9 cellular contexts compared by ENCODE assay signal in the genomic region with DNA sequence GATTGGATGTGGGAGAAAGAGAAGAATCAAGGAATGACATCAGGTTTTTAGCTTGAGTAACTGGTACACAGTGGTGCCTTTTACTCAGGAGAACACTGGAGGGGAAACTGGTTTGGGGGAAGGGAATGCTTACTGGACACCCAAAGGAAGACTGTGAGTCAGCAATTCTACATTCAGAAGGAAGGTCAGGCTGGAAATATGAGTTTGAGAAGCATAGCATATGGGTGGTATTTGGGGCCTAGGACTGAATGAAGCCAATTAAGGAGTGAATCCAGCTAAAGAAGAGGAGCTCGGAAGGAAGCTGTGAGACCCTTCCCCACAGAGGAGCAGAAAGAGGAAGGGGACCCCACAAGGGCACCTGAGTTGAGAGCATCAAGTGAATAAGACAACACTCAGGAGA. TPM values are rescaled to one million over a fixed set of nuclear protein-coding genes. Genes with fewer than 3 reads are reported as not detected.
A peak's percentile ranks its signal among the peaks of the same experiment; 100 is the strongest.
DNase-seq lines count a peak whose midpoint lies in the region; TF ChIP-seq lines count a peak whose summit lies in the region.
"Had no signal": no experiment of that assay in that cellular context is flagged by ENCODE, and none has a peak within 500 bp of the region (broad histone marks: within the 10 kb centered on the region; RNA-seq: fewer than 3 reads in every experiment).

No MANE protein-coding gene starts in this region.

- no peaks in the 10 kb centered on the region for H3K27me3 ChIP-seq in AG04450 (ENCODE audit: control insufficient read depth, insufficient read depth, low read length)

- CTCF ChIA-PET in AG04450 (lab: Charles Lee) = interaction anchor here (1.0 to 3.0 kb wide), 3 partner anchors 12 to 26 kb away, joined by 3 to 9 read pairs (median 3); no protein-coding TSS in a partner anchor

- H3K27me3 Mint-ChIP-seq in activated T-helper 2 cell treated with anti-CD3 and anti-CD28 coated beads, Interferon-gamma antibody, Interleukin-2, Interleukin-4, amounts not matched to agents 10 μg/mL and 5 μg/mL and 100 μg/mL, durations not matched to agents 14 hours and 24 hours and 36 hours (ENCODE audit: low read depth) = peaks cover 19% of the 10 kb centered on the region
- H3K27me3 Mint-ChIP-seq: naive B cell had no signal

- no peak overlapping the region for H3K27ac Mint-ChIP-seq in activated T-helper 2 cell treated with anti-CD3 and anti-CD28 coated beads, Interferon-gamma antibody, Interleukin-2, Interleukin-4, amounts not matched to agents 10 μg/mL and 5 μg/mL and 100 μg/mL, durations not matched to agents 14 hours and 24 hours and 36 hours

- no peak overlapping the region for H3K4me3 ChIP-seq in AG04450 (ENCODE audit: low read depth, low read length)
- no peak overlapping the region for H3K4me3 ChIP-seq in cardiac fibroblast (replicated peaks in 1 of 2; ENCODE audit: low read depth in 2 of 2, low read length in 2 of 2)

- intact Hi-C loops in activated T-helper 2 cell treated with anti-CD3 and anti-CD28 coated beads, Interferon-gamma antibody, Interleukin-2, Interleukin-4, amounts not matched to agents 10 μg/mL and 5 μg/mL and 100 μg/mL, durations not matched to agents 14 hours and 24 hours and 36 hours (cut with micrococcal nuclease) = no loop called here

- POLR2A ChIA-PET in AG04450 (lab: Yijun Ruan, JAX) = no interaction called here

- no peaks in the 10 kb centered on the region for H3K9me3 Mint-ChIP-seq in activated T-helper 2 cell treated with anti-CD3 and anti-CD28 coated beads, Interferon-gamma antibody, Interleukin-2, Interleukin-4, amounts not matched to agents 10 μg/mL and 5 μg/mL and 100 μg/mL, durations not matched to agents 14 hours and 24 hours and 36 hours
- H3K9me3 Mint-ChIP-seq: naive B cell had no signal

- H3K27ac ChIP-seq in AG04450 (ENCODE audit: low read depth, low read length) = peak overlapping the region; percentile 75

- H3K4me1 Mint-ChIP-seq in activated T-helper 2 cell treated with anti-CD3 and anti-CD28 coated beads, Interferon-gamma antibody, Interleukin-2, Interleukin-4, amounts not matched to agents 10 μg/mL and 5 μg/mL and 100 μg/mL, durations not matched to agents 14 hours and 24 hours and 36 hours (ENCODE audit: low read depth) = peaks cover 23% of the 10 kb centered on the region

- H3K36me3 Mint-ChIP-seq in activated T-helper 2 cell treated with anti-CD3 and anti-CD28 coated beads, Interferon-gamma antibody, Interleukin-2, Interleukin-4, amounts not matched to agents 10 μg/mL and 5 μg/mL and 100 μg/mL, durations not matched to agents 14 hours and 24 hours and 36 hours (ENCODE audit: low read depth) = peaks cover 4% of the 10 kb centered on the region
- H3K36me3 Mint-ChIP-seq: naive B cell had no signal

- TF ChIP-seq CTCF in AG04450 (IDR thresholded peaks at IDR 0.05; ENCODE audit: low read depth, low read length) = no peak
- TF ChIP-seq CTCF in cardiac fibroblast (IDR thresholded peaks at IDR 0.05; ENCODE audit: low read depth, low read length) = no peak

- H3K4me3 Mint-ChIP-seq in activated T-helper 2 cell treated with anti-CD3 and anti-CD28 coated beads, Interferon-gamma antibody, Interleukin-2, Interleukin-4, amounts not matched to agents 10 μg/mL and 5 μg/mL and 100 μg/mL, durations not matched to agents 14 hours and 24 hours and 36 hours (ENCODE audit: low read depth) = no peak overlapping the region
- H3K4me3 Mint-ChIP-seq: naive B cell had no signal

- no peaks in the 10 kb centered on the region; the same call in 1 of the 2 replicates for H3K9me3 ChIP-seq in AG04450 (ENCODE audit: control insufficient read depth, insufficient read depth, low read length)

- DNase-seq in AG04450 (ENCODE audit: low read depth, low spot score) (no peak), HT1080 (ENCODE audit: low read depth) (peak; percentile 71), cardiac fibroblast (ENCODE audit: low read depth in 2 of 2) (peak; percentile 73 to 75), myocyte (ENCODE audit: low read depth) (peak; percentile 45), activated T-cell treated with anti-CD3 and anti-CD28 coated beads for 4 hours (no peak), NCI-H2171 (lab: John Stamatoyannopoulos, UW) (no peak)
- no peak for DNase-seq in stimulated activated naive CD4-positive, alpha-beta T cell treated with Interleukin-2 at 50 U/mL for 16 hours (lab: John Stamatoyannopoulos, UW)
- no peak for DNase-seq in activated T-helper 2 cell treated with anti-CD3 and anti-CD28 coated beads, Interferon-gamma antibody, Interleukin-2, Interleukin-4, amounts not matched to agents 10 μg/mL and 5 μg/mL and 100 μg/mL, durations not matched to agents 14 hours and 24 hours and 36 hours (ENCODE audit: low spot score)
- DNase-seq: naive B cell had no signal

RNA-seq across cellular contexts. Expression of a gene that starts 35.4 kb away (rescaled TPM):
- polyA plus RNA-seq in AG04450 (2011; rRNA removed) = 8.1 and 12.6 TPM in 2 replicates
- polyA minus RNA-seq in AG04450 (2011; rRNA and poly(A)+ RNA removed) = 5.7 and 13.1 TPM in 2 replicates
- 8.9 and 10.8 TPM in 2 replicates for total RNA-seq in HT1080 (2014; rRNA removed; shearing (Covaris generic))
- 15.9 and 16.9 TPM in 2 replicates for polyA plus RNA-seq in HT1080 (2015; cell fraction: cytosol; rRNA removed)
- 12.6 and 16.8 TPM in 2 replicates for polyA plus RNA-seq in HT1080 (2015; cell fraction: nucleus; rRNA removed)
- 13.3 and 19.3 TPM in 2 replicates for total RNA-seq in myocyte
- 13.3 TPM for polyA plus RNA-seq in myocyte (2012)
- 13.6 and 16.2 TPM in 2 replicates for total RNA-seq in activated T-helper 2 cell treated with anti-CD3 and anti-CD28 coated beads, Interferon-gamma antibody, Interleukin-2, Interleukin-4, amounts not matched to agents 10 μg/mL and 5 μg/mL and 100 μg/mL, durations not matched to agents 14 hours and 24 hours and 36 hours

RNA-seq across cellular contexts. Expression of a gene that starts 35.5 kb away (rescaled TPM):
- polyA plus RNA-seq in AG04450 (2011; rRNA removed) = 2.8 and 3.6 TPM in 2 replicates
- polyA minus RNA-seq in AG04450 (2011; rRNA and poly(A)+ RNA removed) = 1.4 and 4.0 TPM in 2 replicates
- total RNA-seq in HT1080 (2014; rRNA removed; shearing (Covaris generic)) = 6.2 and 11.6 TPM in 2 replicates
- 5.9 and 7.8 TPM in 2 replicates for polyA plus RNA-seq in HT1080 (2015; cell fraction: cytosol; rRNA removed)
- polyA plus RNA-seq in HT1080 (2015; cell fraction: nucleus; rRNA removed) = 4.8 and 6.6 TPM in 2 replicates
- total RNA-seq in myocyte = 7.1 and 8.2 TPM in 2 replicates
- 3.3 TPM for polyA plus RNA-seq in myocyte (2012)
- total RNA-seq in activated T-helper 2 cell treated with anti-CD3 and anti-CD28 coated beads, Interferon-gamma antibody, Interleukin-2, Interleukin-4, amounts not matched to agents 10 μg/mL and 5 μg/mL and 100 μg/mL, durations not matched to agents 14 hours and 24 hours and 36 hours = 14.1 and 14.2 TPM in 2 replicates

RNA-seq across cellular contexts. Expression of a gene that starts 49.2 kb away (rescaled TPM):
- 8.2 and 20.1 TPM in 2 replicates for polyA plus RNA-seq in AG04450 (2011; rRNA removed)
- polyA minus RNA-seq in AG04450 (2011; rRNA and poly(A)+ RNA removed) = 14.8 and 17.5 TPM in 2 replicates
- 19.9 and 67.8 TPM in 2 replicates for total RNA-seq in HT1080 (2014; rRNA removed; shearing (Covaris generic))
- polyA plus RNA-seq in HT1080 (2015; cell fraction: cytosol; rRNA removed) = 3.8 and 5.2 TPM in 2 replicates
- polyA plus RNA-seq in HT1080 (2015; cell fraction: nucleus; rRNA removed) = 3.6 and 5.0 TPM in 2 replicates
- 1.3 and 2.6 TPM in 2 replicates for total RNA-seq in myocyte
- 5.9 TPM for polyA plus RNA-seq in myocyte (2012)
- 3.6 and 5.0 TPM in 2 replicates for total RNA-seq in activated T-helper 2 cell treated with anti-CD3 and anti-CD28 coated beads, Interferon-gamma antibody, Interleukin-2, Interleukin-4, amounts not matched to agents 10 μg/mL and 5 μg/mL and 100 μg/mL, durations not matched to agents 14 hours and 24 hours and 36 hours

Comparison
In these comparisons a context has a peak if more than half of its experiments do, and no peak if none do; other contexts are left out.
1. DNase-seq: peak in HT1080 (single experiment), cardiac fibroblast (2 of 2) and myocyte (single experiment); none in AG04450 (single experiment), activated T-cell treated with anti-CD3 and anti-CD28 coated beads for 4 hours (single experiment), stimulated activated naive CD4-positive, alpha-beta T cell treated with Interleukin-2 at 50 U/mL for 16 hours (single experiment), NCI-H2171 (single experiment) and activated T-helper 2 cell treated with anti-CD3 and anti-CD28 coated beads, Interferon-gamma antibody, Interleukin-2, Interleukin-4, amounts not matched to agents 10 μg/mL and 5 μg/mL and 100 μg/mL, durations not matched to agents 14 hours and 24 hours and 36 hours (single experiment).